In the genomic region with DNA sequence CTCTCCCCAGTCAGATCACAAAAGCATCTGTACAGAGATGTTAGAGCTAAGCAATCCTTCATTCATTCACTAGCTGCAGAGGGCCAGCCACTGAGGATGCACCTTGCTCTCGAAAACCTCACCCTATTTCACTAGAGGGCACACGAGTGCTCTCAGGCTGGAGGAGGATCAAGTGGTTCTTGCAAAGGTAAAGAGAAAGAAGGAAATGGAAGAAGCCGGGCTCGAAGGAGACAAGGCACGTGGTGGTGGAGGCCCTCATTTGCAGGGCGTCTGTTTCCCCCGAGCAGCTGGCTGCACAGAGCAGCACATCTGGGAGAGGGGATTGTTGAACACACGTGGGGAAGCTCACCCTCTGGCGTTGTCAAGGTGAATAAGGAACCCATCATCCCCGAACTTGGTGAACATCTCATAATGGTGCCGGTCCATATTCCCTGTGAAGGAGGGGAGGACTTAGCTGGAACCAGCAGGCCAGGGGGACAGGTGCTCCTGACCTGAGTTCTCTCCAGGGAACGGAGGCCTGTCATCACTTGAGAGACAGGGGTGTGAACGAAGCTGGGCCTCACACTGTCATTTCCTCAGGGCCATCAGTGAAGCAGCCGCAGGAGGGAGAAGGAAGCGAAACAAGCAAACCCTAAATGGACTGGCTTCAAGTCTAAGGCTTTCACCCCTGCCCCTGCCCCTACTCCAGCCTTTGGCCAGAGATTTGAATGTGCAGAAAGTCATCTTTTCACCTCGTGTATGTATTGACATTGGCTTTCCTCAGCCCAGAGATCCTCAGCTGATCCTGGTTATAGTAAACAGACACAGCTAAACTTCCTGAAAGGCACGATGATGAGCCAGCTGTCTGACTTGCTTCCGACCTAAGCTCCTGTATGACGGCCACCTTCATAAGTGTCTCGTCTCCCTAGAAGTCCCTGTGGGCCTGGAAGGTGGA, we compare ENCODE assay signal across 10 cellular contexts. TPM values are rescaled to one million over a fixed set of nuclear protein-coding genes. Genes with fewer than 3 reads are reported as not detected.
A peak's percentile ranks its signal among the peaks of the same experiment; 100 is the strongest.
DNase-seq lines count a peak whose midpoint lies in the region; ATAC-seq and TF ChIP-seq lines count a peak whose summit lies in the region.
"Had no signal": no experiment of that assay in that cellular context is flagged by ENCODE, and none has a peak within 500 bp of the region (broad histone marks: within the 10 kb centered on the region; RNA-seq: fewer than 3 reads in every experiment).

No MANE protein-coding gene starts in this region.

- H3K36me3 ChIP-seq in OCI-LY3 (replicated peaks; ENCODE audit: low read depth, low read length) (peaks cover 36% of the 10 kb centered on the region), stomach (peaks cover 42 to 76% (median 70%) of the 10 kb centered on the region in 4 donors)

- no peaks in the 10 kb centered on the region for H3K9me3 Mint-ChIP-seq in activated T-helper 1 cell treated with anti-CD3 and anti-CD28 coated beads, Interleukin-12 subunit alpha, Interleukin-12 subunit beta, Interleukin-2, Interleukin-4 antibody, amounts not matched to agents 30 ng/mL and 10 ng/mL and 1 ng/mL, durations not matched to agents 14 hours and 24 hours and 36 hours

- no peaks in the 10 kb centered on the region for H3K27me3 ChIP-seq in OCI-LY3 (ENCODE audit: low read depth, low read length)
- no peaks in the 10 kb centered on the region for H3K27me3 ChIP-seq in stomach

- TF ChIP-seq CTCF in OCI-LY3 (IDR thresholded peaks at IDR 0.05; ENCODE audit: low read depth, low read length) (peak; percentile 55), stomach (IDR thresholded peaks at IDR 0.05) (peak in 4 of 7 experiments; percentile 21 to 45 (median 22))

- H4K20me1 ChIP-seq in OCI-LY3 (ENCODE audit: insufficient read depth, low read length) = peaks cover 7% of the 10 kb centered on the region

- TF ChIP-seq EP300 in stomach (IDR thresholded peaks at IDR 0.05) = no peak

- no peaks in the 10 kb centered on the region for H3K79me2 ChIP-seq in OCI-LY3 (ENCODE audit: low read length)

- no peak overlapping the region for H3K4me3 Mint-ChIP-seq in activated T-helper 1 cell treated with anti-CD3 and anti-CD28 coated beads, Interleukin-12 subunit alpha, Interleukin-12 subunit beta, Interleukin-2, Interleukin-4 antibody, amounts not matched to agents 30 ng/mL and 10 ng/mL and 1 ng/mL, durations not matched to agents 14 hours and 24 hours and 36 hours

- H3K27ac ChIP-seq in OCI-LY3 (ENCODE audit: low read length) (peak overlapping the region; percentile 27; the same call in 1 of the 2 replicates), stomach (peak overlapping the region in 4 of 5 donors; percentile 7 to 53 (median 36))
- H3K27ac ChIP-seq: A549 had no signal

- TF ChIP-seq POLR2A in stomach (IDR thresholded peaks at IDR 0.05) = no peak

- intact Hi-C loops in left ventricle myocardium superior (cut with micrococcal nuclease) (loop anchor here (10.0 kb wide), 1 partner anchor 215 kb away; no protein-coding TSS in a partner anchor), stomach (cut with DNase I; ENCODE audit: low total_unique reads) (loop anchor here (10.0 kb wide), 1 partner anchor 225 kb away; no protein-coding TSS in a partner anchor)
- intact Hi-C loops in activated T-helper 1 cell treated with anti-CD3 and anti-CD28 coated beads, Interleukin-12 subunit alpha, Interleukin-12 subunit beta, Interleukin-2, Interleukin-4 antibody, amounts not matched to agents 30 ng/mL and 10 ng/mL and 1 ng/mL, durations not matched to agents 14 hours and 24 hours and 36 hours (cut with micrococcal nuclease) = no loop called here

- peaks cover 3% of the 10 kb centered on the region for H3K4me1 Mint-ChIP-seq in activated T-helper 1 cell treated with anti-CD3 and anti-CD28 coated beads, Interleukin-12 subunit alpha, Interleukin-12 subunit beta, Interleukin-2, Interleukin-4 antibody, amounts not matched to agents 30 ng/mL and 10 ng/mL and 1 ng/mL, durations not matched to agents 14 hours and 24 hours and 36 hours (ENCODE audit: low read depth)

- peak overlapping the region; percentile 39 for H3K4me2 ChIP-seq in OCI-LY3 (ENCODE audit: low read length)
- H3K4me2 ChIP-seq: A549 had no signal

- H3K4me3 ChIP-seq in OCI-LY3 (ENCODE audit: low read length) (no peak overlapping the region), stomach (no peak overlapping the region)
- H3K4me3 ChIP-seq: A549 had no signal

- H2AFZ ChIP-seq in OCI-LY3 (ENCODE audit: low read depth, low read length) = no peak overlapping the region

- in situ Hi-C loops in ACHN (cut with HindIII; ENCODE audit: low pct_ligation_motif_present, low pct_unique_long_range_greater_than_20kb, low sequenced_read_pairs) = no loop called here

- no peaks in the 10 kb centered on the region for H3K27me3 Mint-ChIP-seq in activated T-helper 1 cell treated with anti-CD3 and anti-CD28 coated beads, Interleukin-12 subunit alpha, Interleukin-12 subunit beta, Interleukin-2, Interleukin-4 antibody, amounts not matched to agents 30 ng/mL and 10 ng/mL and 1 ng/mL, durations not matched to agents 14 hours and 24 hours and 36 hours (ENCODE audit: insufficient read depth)

- peak; percentile 18 for ATAC-seq in left ventricle myocardium superior

- H3K9me3 ChIP-seq in OCI-LY3 (ENCODE audit: insufficient read depth, low read length) (no peaks in the 10 kb centered on the region), stomach (no peaks in the 10 kb centered on the region)
- H3K9me3 ChIP-seq: A549 had no signal

- H3K27ac Mint-ChIP-seq in activated T-helper 1 cell treated with anti-CD3 and anti-CD28 coated beads, Interleukin-12 subunit alpha, Interleukin-12 subunit beta, Interleukin-2, Interleukin-4 antibody, amounts not matched to agents 30 ng/mL and 10 ng/mL and 1 ng/mL, durations not matched to agents 14 hours and 24 hours and 36 hours = no peak overlapping the region

- H3K36me3 Mint-ChIP-seq in activated T-helper 1 cell treated with anti-CD3 and anti-CD28 coated beads, Interleukin-12 subunit alpha, Interleukin-12 subunit beta, Interleukin-2, Interleukin-4 antibody, amounts not matched to agents 30 ng/mL and 10 ng/mL and 1 ng/mL, durations not matched to agents 14 hours and 24 hours and 36 hours (ENCODE audit: low read depth) = peaks cover 13% of the 10 kb centered on the region

- peaks cover 14% of the 10 kb centered on the region for H3K4me1 ChIP-seq in OCI-LY3 (ENCODE audit: low read length)
- H3K4me1 ChIP-seq in stomach = peaks cover 0 to 32% (median 10%) of the 10 kb centered on the region in 4 donors

- peak; percentile 26 for DNase-seq in NCI-H510A treated with DMSO at 0.1 percent for 48 hours (lab: John Stamatoyannopoulos, UW)
- DNase-seq in NCI-H510A (lab: John Stamatoyannopoulos, UW) = no peak
- no peak for DNase-seq in left ventricle myocardium superior
- DNase-seq in stomach = peak; percentile 55
- DNase-seq in activated T-helper 1 cell treated with anti-CD3 and anti-CD28 coated beads, Interleukin-12 subunit alpha, Interleukin-12 subunit beta, Interleukin-2, Interleukin-4 antibody, amounts not matched to agents 30 ng/mL and 10 ng/mL and 1 ng/mL, durations not matched to agents 14 hours and 24 hours and 36 hours (ENCODE audit: low spot score) = no peak
- no peak for DNase-seq in kidney glomerular epithelial cell (lab: John Stamatoyannopoulos, UW)
- no peak for DNase-seq in ACHN
- DNase-seq: glutamatergic neuron had no signal

- WGBS in stomach, 5 donors = 51 to 61% (median 54%) methylated on average over 18 to 20 of the region's 20 CpGs

- H3K9ac ChIP-seq in OCI-LY3 (ENCODE audit: low read length) = no peak overlapping the region

RNA-seq across cellular contexts. Expression of a gene that starts 27.6 kb away (rescaled TPM):
- total RNA-seq in left ventricle myocardium superior (599 TPM), stomach (100 to 1,000 TPM in 3 of 5 donors, 10 to 100 TPM in 2; 22.6 to 323 (median 154) TPM)
- polyA plus RNA-seq in stomach = 10 to 100 TPM; 38.9 to 89.5 (median 71.2) TPM
- 209 and 214 TPM in 2 replicates for total RNA-seq in activated T-helper 1 cell treated with anti-CD3 and anti-CD28 coated beads, Interleukin-12 subunit alpha, Interleukin-12 subunit beta, Interleukin-2, Interleukin-4 antibody, amounts not matched to agents 30 ng/mL and 10 ng/mL and 1 ng/mL, durations not matched to agents 14 hours and 24 hours and 36 hours

Comparison
In these comparisons a context has a peak if more than half of its experiments do, and no peak if none do; other contexts are left out.
1. DNase-seq: peak in NCI-H510A treated with DMSO at 0.1 percent for 48 hours (single experiment) and stomach (single experiment); none in NCI-H510A (single experiment), left ventricle myocardium superior (single experiment), activated T-helper 1 cell treated with anti-CD3 and anti-CD28 coated beads, Interleukin-12 subunit alpha, Interleukin-12 subunit beta, Interleukin-2, Interleukin-4 antibody, amounts not matched to agents 30 ng/mL and 10 ng/mL and 1 ng/mL, durations not matched to agents 14 hours and 24 hours and 36 hours (single experiment), kidney glomerular epithelial cell (single experiment) and ACHN (single experiment).